Comparison of ENCODE assay signal across 1 cellular context in genomic region chr10:23069019-23069665, GRCh38.
TF ChIP-seq lines count a peak whose summit lies in the region.

No MANE protein-coding gene starts in this region.

TF ChIP-seq in GM12878, 131 proteins besides CTCF, POLR2A, EP300 and RAD21 (continued from another document):
- TF ChIP-seq BCLAF1 (IDR thresholded peaks at IDR 0.05) (no peak), NFIC (IDR thresholded peaks at IDR 0.05; ENCODE audit: low read depth, low read length) (peak; percentile 67), CREB1 (IDR thresholded peaks at IDR 0.05; ENCODE audit: low read depth) (peak; percentile 59; the same call in 1 of the 2 replicates), HDAC2 (IDR thresholded peaks at IDR 0.05) (no peak), TCF3 (IDR thresholded peaks at IDR 0.05; ENCODE audit: borderline replicate concordance, insufficient read depth, low read depth, low read length) (no peak), EGR1 (IDR thresholded peaks at IDR 0.05; ENCODE audit: borderline replicate concordance in 1 of 2, low read depth in 2 of 2, low read length in 2 of 2) (no peak), FOXM1 (IDR thresholded peaks at IDR 0.05; ENCODE audit: low read depth, low read length) (peak; percentile 62; the same call in 1 of the 2 replicates), IRF4 (IDR thresholded peaks at IDR 0.05; ENCODE audit: low read depth, low read length) (0 out of 2 replicates have a peak, but pooled peaks have one; percentile 31)
